ENCODE assay signal across 26 cellular contexts in the genomic region with DNA sequence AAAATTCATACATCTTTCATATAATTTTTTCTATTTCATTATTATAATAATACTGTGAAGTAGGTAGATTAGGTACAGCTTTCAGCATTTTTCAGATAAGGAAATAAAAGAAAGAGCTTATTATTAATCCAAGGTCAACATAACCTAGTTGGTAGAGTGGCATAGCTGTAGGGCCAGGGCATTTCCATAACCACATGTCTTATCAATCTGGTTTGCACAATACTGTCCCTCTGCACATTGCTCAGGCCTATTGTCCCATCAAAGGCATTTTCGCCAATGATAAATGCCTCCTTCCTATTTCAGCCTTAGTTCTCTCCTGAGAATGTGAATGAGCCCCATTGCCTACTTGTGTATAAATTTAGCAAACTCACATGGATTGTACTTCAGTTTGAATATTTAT.
"Had no signal": no experiment of that assay in that cellular context is flagged by ENCODE, and none has a peak within 500 bp of the region (broad histone marks: within the 10 kb centered on the region; RNA-seq: fewer than 3 reads in every experiment).

No MANE protein-coding gene starts in this region.

- H3K4me3 ChIP-seq: suprapubic skin, testis, thoracic aorta, thyroid gland, tibial artery, tibial nerve, transverse colon, upper lobe of left lung, upper lobe of right lung, uterus, vagina had no signal

- H3K4me1 ChIP-seq: suprapubic skin, testis, thyroid gland, tibial artery, tibial nerve, transverse colon, upper lobe of left lung, upper lobe of right lung, uterus, vagina had no signal

- H3K27ac ChIP-seq: suprapubic skin, testis, thoracic aorta, thyroid gland, tibial artery, tibial nerve, transverse colon, upper lobe of left lung, upper lobe of right lung, uterus, vagina had no signal

- H3K9me3 ChIP-seq: testis, thoracic aorta, thyroid gland, tibial artery, tibial nerve, transverse colon, upper lobe of left lung, upper lobe of right lung, uterus, vagina had no signal

- H3K36me3 ChIP-seq: suprapubic skin, thoracic aorta, thyroid gland, tibial artery, tibial nerve, transverse colon, upper lobe of left lung, upper lobe of right lung, uterus, vagina had no signal

- ATAC-seq: stimulated activated effector memory CD8-positive, alpha-beta T cell treated with anti-CD3 and anti-CD28 coated beads, Interleukin-12 subunit alpha, Interleukin-12 subunit beta, amount 100 ng/mL, for 72 hours; stimulated activated memory B cell treated with anti-CD40 and anti-IgM and Interleukin-4, amounts not matched to agents 10 μg/mL and 1 μg/mL and 100 μg/mL, for 72 hours; stimulated activated naive B cell treated with anti-CD40 and anti-IgM and Interleukin-4, amounts not matched to agents 10 μg/mL and 1 μg/mL and 100 μg/mL, for 72 hours; stimulated activated naive CD8-positive, alpha-beta T cell treated with anti-CD3 and anti-CD28 coated beads, Interleukin-15, amount 100 ng/mL, for 72 hours; stimulated activated naive CD8-positive, alpha-beta T cell treated with anti-CD3 and anti-CD28 coated beads, Interleukin-15, Interleukin-2, amounts not matched to agents 100 U/mL and 50 U/mL, for 24 hours; upper lobe of right lung had no signal

- DNase-seq: stimulated activated CD4-positive, alpha-beta T cell treated with anti-CD3 and anti-CD28 coated beads, Interleukin-2, amount 100 ng/mL, for 48 hours; stimulated activated CD4-positive, alpha-beta T cell treated with anti-CD3 and anti-CD28 coated beads, Interleukin-4, amount 100 ng/mL, for 1 hour; stimulated activated CD4-positive, alpha-beta T cell treated with anti-CD3 and anti-CD28 coated beads, Interleukin-4, amount 100 ng/mL, for 24 hours; stimulated activated CD4-positive, alpha-beta T cell treated with anti-CD3 and anti-CD28 coated beads, Interleukin-4, amount 100 ng/mL, for 4 hours; stimulated activated CD8-positive, alpha-beta memory T cell treated with anti-CD3 and anti-CD28 coated beads, Interleukin-4, amount 100 ng/mL, for 48 hours; stimulated activated naive B cell treated with anti-CD40 and anti-IgM and Interleukin-4, amounts not matched to agents 10 μg/mL and 1 μg/mL and 100 μg/mL, for 72 hours; stimulated activated naive CD4-positive, alpha-beta T cell; stimulated activated naive CD4-positive, alpha-beta T cell treated with Interleukin-2 at 50 U/mL for 16 hours; stimulated activated naive CD8-positive, alpha-beta T cell treated with anti-CD3 and anti-CD28 coated beads, Interleukin-15, amount 100 ng/mL, for 72 hours; stimulated activated naive CD8-positive, alpha-beta T cell treated with anti-CD3 and anti-CD28 coated beads, Interleukin-15, Interleukin-2, amounts not matched to agents 100 U/mL and 50 U/mL, for 24 hours; substantia nigra; testis; thyroid gland; tibial artery; transverse colon; trophoblast cell; upper lobe of left lung; upper lobe of right lung; uterus had no signal

- H3K27me3 ChIP-seq: suprapubic skin, testis, thyroid gland, tibial artery, tibial nerve, transverse colon, upper lobe of left lung, upper lobe of right lung, uterus, vagina had no signal

- FAIRE-seq: urothelium cell line had no signal
